ENCODE assay signal across 8 cellular contexts in genomic region chr5:142821733-142822487, GRCh38. TPM values are rescaled to one million over a fixed set of nuclear protein-coding genes. Genes with fewer than 3 reads are reported as not detected.
A peak's percentile ranks its signal among the peaks of the same experiment; 100 is the strongest.
DNase-seq lines count a peak whose midpoint lies in the region; ATAC-seq and TF ChIP-seq lines count a peak whose summit lies in the region.

No MANE protein-coding gene starts in this region.

- H3K4me1 ChIP-seq in upper lobe of right lung = peaks cover 40% of the 10 kb centered on the region

- no peak overlapping the region for H3K27ac ChIP-seq in upper lobe of right lung

- no peaks in the 10 kb centered on the region for H3K27me3 ChIP-seq in upper lobe of right lung

- TF ChIP-seq CTCF in epithelial cell of proximal tubule (conservative IDR thresholded peaks at IDR 0.05; ENCODE audit: low read depth, low read length) (no peak), upper lobe of right lung (IDR thresholded peaks at IDR 0.05) (no peak)

- DNase-seq in NOMO-1 treated with DMSO at 0.1 percent for 48 hours (lab: John Stamatoyannopoulos, UW; ENCODE audit: unreplicated experiment) (peak; percentile 99), epithelial cell of proximal tubule (ENCODE audit: low read depth) (peak; percentile 90), upper lobe of right lung (no peak), activated gamma-delta T cell treated with Interleukin-2 at 50 U/mL for 16 hours (no peak), NCI-H510A (lab: John Stamatoyannopoulos, UW) (no peak)
- DNase-seq in stimulated activated CD8-positive, alpha-beta memory T cell treated with anti-CD3 and anti-CD28 coated beads, Interleukin-4, amount 100 ng/mL, for 48 hours = no peak

- H3K36me3 ChIP-seq in upper lobe of right lung = no peaks in the 10 kb centered on the region

- H3K4me3 ChIP-seq in epithelial cell of proximal tubule (ENCODE audit: low read depth, low read length) (no peak overlapping the region), upper lobe of right lung (no peak overlapping the region)

- H3K9me3 ChIP-seq in upper lobe of right lung = no peaks in the 10 kb centered on the region

- ATAC-seq in GM18502 (IDR thresholded peaks at IDR 0.05; ENCODE audit: poor library complexity, unreplicated experiment) = peak; percentile 69
- peak; percentile 75 for ATAC-seq in HG02610 (IDR thresholded peaks at IDR 0.05; ENCODE audit: unreplicated experiment)
- ATAC-seq in upper lobe of right lung = peak; percentile 62

- intact Hi-C loops in upper lobe of right lung (cut with DNase I) = no loop called here

RNA-seq across cellular contexts. Expression of gene ARHGAP26, which starts 51.7 kb away (rescaled TPM):
- total RNA-seq in epithelial cell of proximal tubule = 6.4 and 7.0 TPM in 2 replicates
- 35.4 TPM for total RNA-seq in upper lobe of right lung

Comparison
In these comparisons a context has a peak if more than half of its experiments do, and no peak if none do; other contexts are left out.
1. DNase-seq: peak in NOMO-1 treated with DMSO at 0.1 percent for 48 hours (single experiment) and epithelial cell of proximal tubule (single experiment); none in upper lobe of right lung (single experiment), activated gamma-delta T cell treated with Interleukin-2 at 50 U/mL for 16 hours (single experiment), stimulated activated CD8-positive, alpha-beta memory T cell treated with anti-CD3 and anti-CD28 coated beads, Interleukin-4, amount 100 ng/mL, for 48 hours (single experiment) and NCI-H510A (single experiment).
2. Peak in every context shown above with its lines, with median percentiles within 50 percentile points of each other: ATAC-seq.